Comparison of ENCODE assay signal across 1 cellular context in the genomic region with DNA sequence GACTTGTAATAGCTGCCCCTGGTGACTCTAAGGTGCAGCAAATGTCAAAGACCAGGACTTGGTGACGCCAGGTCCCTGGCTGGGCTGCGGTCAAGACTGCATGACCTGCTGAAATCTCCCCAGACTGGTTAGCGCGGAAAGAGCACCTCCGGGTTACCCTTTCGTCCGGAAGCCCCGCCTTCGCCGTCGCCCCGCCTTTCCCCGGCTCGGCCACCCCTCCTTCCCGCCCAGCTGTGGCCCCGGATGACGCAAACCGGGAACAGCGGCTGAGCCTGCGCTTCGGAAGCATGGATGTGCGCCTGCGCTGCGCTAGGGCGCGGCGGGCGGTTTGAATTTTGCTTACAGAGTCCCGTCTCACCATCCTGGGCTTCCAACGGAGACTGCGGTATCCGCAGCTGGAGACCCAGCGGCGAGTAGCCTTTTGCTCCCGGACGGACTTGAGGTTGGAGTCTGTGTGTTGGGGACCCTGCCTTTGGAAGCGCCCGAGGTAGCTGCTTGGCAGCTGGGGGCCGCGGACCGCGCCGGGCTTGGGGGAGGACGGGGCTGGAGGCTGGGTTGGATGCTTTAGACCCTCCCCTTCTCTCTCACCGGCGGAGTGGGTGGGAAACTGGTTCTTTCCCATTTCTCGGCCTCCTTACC.
TF ChIP-seq lines count a peak whose summit lies in the region.

A gene with protein sequence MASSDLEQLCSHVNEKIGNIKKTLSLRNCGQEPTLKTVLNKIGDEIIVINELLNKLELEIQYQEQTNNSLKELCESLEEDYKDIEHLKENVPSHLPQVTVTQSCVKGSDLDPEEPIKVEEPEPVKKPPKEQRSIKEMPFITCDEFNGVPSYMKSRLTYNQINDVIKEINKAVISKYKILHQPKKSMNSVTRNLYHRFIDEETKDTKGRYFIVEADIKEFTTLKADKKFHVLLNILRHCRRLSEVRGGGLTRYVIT (plus strand): TSS at position 294 of the 639 bp plus-strand sequence. CDS start 785 bp downstream, outside the sequence.

TF ChIP-seq in HepG2, 621 proteins besides CTCF, POLR2A, EP300 and RAD21 (continued from another document and continues in another):
- TF ChIP-seq PAXIP1 (CRISPR knock-in tag; conservative IDR thresholded peaks at IDR 0.05): no peak
- no peak for TF ChIP-seq U2AF2 (IDR thresholded peaks at IDR 0.05; ENCODE audit: low read depth, low read length)
- TF ChIP-seq, protein P1, sequence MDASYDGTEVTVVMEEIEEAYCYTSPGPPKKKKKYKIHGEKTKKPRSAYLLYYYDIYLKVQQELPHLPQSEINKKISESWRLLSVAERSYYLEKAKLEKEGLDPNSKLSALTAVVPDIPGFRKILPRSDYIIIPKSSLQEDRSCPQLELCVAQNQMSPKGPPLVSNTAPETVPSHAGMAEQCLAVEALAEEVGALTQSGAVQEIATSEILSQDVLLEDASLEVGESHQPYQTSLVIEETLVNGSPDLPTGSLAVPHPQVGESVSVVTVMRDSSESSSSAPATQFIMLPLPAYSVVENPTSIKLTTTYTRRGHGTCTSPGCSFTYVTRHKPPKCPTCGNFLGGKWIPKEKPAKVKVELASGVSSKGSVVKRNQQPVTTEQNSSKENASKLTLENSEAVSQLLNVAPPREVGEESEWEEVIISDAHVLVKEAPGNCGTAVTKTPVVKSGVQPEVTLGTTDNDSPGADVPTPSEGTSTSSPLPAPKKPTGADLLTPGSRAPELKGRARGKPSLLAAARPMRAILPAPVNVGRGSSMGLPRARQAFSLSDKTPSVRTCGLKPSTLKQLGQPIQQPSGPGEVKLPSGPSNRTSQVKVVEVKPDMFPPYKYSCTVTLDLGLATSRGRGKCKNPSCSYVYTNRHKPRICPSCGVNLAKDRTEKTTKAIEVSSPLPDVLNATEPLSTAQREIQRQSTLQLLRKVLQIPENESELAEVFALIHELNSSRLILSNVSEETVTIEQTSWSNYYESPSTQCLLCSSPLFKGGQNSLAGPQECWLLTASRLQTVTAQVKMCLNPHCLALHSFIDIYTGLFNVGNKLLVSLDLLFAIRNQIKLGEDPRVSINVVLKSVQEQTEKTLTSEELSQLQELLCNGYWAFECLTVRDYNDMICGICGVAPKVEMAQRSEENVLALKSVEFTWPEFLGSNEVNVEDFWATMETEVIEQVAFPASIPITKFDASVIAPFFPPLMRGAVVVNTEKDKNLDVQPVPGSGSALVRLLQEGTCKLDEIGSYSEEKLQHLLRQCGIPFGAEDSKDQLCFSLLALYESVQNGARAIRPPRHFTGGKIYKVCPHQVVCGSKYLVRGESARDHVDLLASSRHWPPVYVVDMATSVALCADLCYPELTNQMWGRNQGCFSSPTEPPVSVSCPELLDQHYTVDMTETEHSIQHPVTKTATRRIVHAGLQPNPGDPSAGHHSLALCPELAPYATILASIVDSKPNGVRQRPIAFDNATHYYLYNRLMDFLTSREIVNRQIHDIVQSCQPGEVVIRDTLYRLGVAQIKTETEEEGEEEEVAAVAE (CRISPR knock-in tag; IDR thresholded peaks at IDR 0.05; ENCODE audit: borderline replicate concordance): no peak
- no peak; the same call in 1 of the 2 replicates for TF ChIP-seq ZNF264 (CRISPR knock-in tag; IDR thresholded peaks at IDR 0.05)
- TF ChIP-seq ZNF10 (CRISPR knock-in tag; IDR thresholded peaks at IDR 0.05; ENCODE audit: borderline replicate concordance, low read depth): no peak
- TF ChIP-seq XRCC5 (optimal IDR thresholded peaks at IDR 0.05; ENCODE audit: low read length): peak; percentile 45
- TF ChIP-seq, protein P2, sequence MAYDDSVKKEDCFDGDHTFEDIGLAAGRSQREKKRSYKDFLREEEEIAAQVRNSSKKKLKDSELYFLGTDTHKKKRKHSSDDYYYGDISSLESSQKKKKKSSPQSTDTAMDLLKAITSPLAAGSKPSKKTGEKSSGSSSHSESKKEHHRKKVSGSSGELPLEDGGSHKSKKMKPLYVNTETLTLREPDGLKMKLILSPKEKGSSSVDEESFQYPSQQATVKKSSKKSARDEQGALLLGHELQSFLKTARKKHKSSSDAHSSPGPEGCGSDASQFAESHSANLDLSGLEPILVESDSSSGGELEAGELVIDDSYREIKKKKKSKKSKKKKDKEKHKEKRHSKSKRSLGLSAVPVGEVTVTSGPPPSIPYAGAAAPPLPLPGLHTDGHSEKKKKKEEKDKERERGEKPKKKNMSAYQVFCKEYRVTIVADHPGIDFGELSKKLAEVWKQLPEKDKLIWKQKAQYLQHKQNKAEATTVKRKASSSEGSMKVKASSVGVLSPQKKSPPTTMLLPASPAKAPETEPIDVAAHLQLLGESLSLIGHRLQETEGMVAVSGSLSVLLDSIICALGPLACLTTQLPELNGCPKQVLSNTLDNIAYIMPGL (CRISPR knock-in tag; IDR thresholded peaks at IDR 0.05; ENCODE audit: borderline replicate concordance in 1 of 2, low read depth in 1 of 2): peak; percentile 50 to 56; a peak in 2 of 4 replicates
- TF ChIP-seq NAIF1 (CRISPR knock-in tag; IDR thresholded peaks at IDR 0.05; ENCODE audit: borderline replicate concordance): peak; percentile 90
- TF ChIP-seq, protein P3, sequence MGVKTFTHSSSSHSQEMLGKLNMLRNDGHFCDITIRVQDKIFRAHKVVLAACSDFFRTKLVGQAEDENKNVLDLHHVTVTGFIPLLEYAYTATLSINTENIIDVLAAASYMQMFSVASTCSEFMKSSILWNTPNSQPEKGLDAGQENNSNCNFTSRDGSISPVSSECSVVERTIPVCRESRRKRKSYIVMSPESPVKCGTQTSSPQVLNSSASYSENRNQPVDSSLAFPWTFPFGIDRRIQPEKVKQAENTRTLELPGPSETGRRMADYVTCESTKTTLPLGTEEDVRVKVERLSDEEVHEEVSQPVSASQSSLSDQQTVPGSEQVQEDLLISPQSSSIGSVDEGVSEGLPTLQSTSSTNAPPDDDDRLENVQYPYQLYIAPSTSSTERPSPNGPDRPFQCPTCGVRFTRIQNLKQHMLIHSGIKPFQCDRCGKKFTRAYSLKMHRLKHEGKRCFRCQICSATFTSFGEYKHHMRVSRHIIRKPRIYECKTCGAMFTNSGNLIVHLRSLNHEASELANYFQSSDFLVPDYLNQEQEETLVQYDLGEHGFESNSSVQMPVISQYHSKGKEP (CRISPR knock-in tag; IDR thresholded peaks at IDR 0.05): no peak
- no peak for TF ChIP-seq ZNF296 (CRISPR knock-in tag; conservative IDR thresholded peaks at IDR 0.05)
- TF ChIP-seq KLF13 (CRISPR knock-in tag; IDR thresholded peaks at IDR 0.05): no peak
- peak; percentile 82 for TF ChIP-seq HIVEP1 (CRISPR knock-in tag; IDR thresholded peaks at IDR 0.05)
- TF ChIP-seq MED1 (CRISPR knock-in tag; IDR thresholded peaks at IDR 0.05): peak; percentile 59; the same call in 1 of the 2 replicates
- no peak for TF ChIP-seq KLF11 (CRISPR knock-in tag; IDR thresholded peaks at IDR 0.05)
- TF ChIP-seq BORCS8-MEF2B (CRISPR knock-in tag; IDR thresholded peaks at IDR 0.05): peak; percentile 91; the same call in 1 of the 2 replicates
- peak; percentile 88 for TF ChIP-seq ZNF501 (CRISPR knock-in tag; IDR thresholded peaks at IDR 0.05)
- TF ChIP-seq, protein P4, sequence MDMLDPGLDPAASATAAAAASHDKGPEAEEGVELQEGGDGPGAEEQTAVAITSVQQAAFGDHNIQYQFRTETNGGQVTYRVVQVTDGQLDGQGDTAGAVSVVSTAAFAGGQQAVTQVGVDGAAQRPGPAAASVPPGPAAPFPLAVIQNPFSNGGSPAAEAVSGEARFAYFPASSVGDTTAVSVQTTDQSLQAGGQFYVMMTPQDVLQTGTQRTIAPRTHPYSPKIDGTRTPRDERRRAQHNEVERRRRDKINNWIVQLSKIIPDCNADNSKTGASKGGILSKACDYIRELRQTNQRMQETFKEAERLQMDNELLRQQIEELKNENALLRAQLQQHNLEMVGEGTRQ (IDR thresholded peaks at IDR 0.05; ENCODE audit: low read depth, low read length): no peak
- TF ChIP-seq, protein P4 (CRISPR knock-in tag; IDR thresholded peaks at IDR 0.05; ENCODE audit: borderline replicate concordance): no peak
- 0 out of 2 replicates have a peak, but pooled peaks have one; percentile 35 for TF ChIP-seq ZNF839 (CRISPR knock-in tag; IDR thresholded peaks at IDR 0.05; ENCODE audit: borderline replicate concordance)
- TF ChIP-seq ZNF281 (CRISPR knock-in tag; IDR thresholded peaks at IDR 0.05; ENCODE audit: borderline replicate concordance): no peak
- TF ChIP-seq ZNF367 (CRISPR knock-in tag; IDR thresholded peaks at IDR 0.05; ENCODE audit: borderline replicate concordance): no peak
- TF ChIP-seq SOX13 (IDR thresholded peaks at IDR 0.05): no peak
- TF ChIP-seq SOX13 (CRISPR knock-in tag; conservative IDR thresholded peaks at IDR 0.05 in 1 of 2, IDR thresholded peaks at IDR 0.05 in 1 of 2): no peak; a peak in 1 of 4 replicates
- TF ChIP-seq ZNF510 (CRISPR knock-in tag; IDR thresholded peaks at IDR 0.05; ENCODE audit: low read depth): no peak
- TF ChIP-seq HMG20A (CRISPR knock-in tag; IDR thresholded peaks at IDR 0.05; ENCODE audit: borderline replicate concordance): no peak
- no peak for TF ChIP-seq KLF15 (CRISPR knock-in tag; IDR thresholded peaks at IDR 0.05; ENCODE audit: borderline replicate concordance)
- TF ChIP-seq ZNF557 (CRISPR knock-in tag; IDR thresholded peaks at IDR 0.05): no peak
- 0 out of 2 replicates have a peak, but pooled peaks have one; percentile 19 for TF ChIP-seq JUN (CRISPR knock-in tag; IDR thresholded peaks at IDR 0.05)
- peak; percentile 97 for TF ChIP-seq TFAP4 (IDR thresholded peaks at IDR 0.05; ENCODE audit: borderline replicate concordance, low read depth)
- no peak for TF ChIP-seq ZBTB37 (CRISPR knock-in tag; IDR thresholded peaks at IDR 0.05)
